In the genomic region with DNA sequence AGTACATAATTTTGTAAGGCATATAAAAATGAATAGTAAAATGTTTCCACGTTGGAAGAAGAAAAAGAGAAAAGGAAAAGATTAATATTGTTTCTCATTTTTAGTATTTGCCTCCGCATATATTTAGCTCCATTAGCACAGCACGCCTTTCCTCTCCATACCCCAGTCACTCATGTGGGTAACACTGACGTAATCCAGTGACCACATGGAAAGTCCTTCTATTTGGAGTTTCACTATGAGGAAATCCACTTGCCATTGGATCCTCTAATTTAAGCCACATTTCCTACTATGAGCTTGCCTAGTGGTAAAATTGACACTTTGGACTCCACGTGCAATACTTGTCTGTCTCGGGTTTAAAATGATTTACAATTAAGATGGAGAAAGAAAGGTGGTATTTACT, we compare ENCODE assay signal across 22 cellular contexts. TPM values are rescaled to one million over a fixed set of nuclear protein-coding genes. Genes with fewer than 3 reads are reported as not detected.
DNase-seq lines count a peak whose midpoint lies in the region; TF ChIP-seq lines count a peak whose summit lies in the region.
"Had no signal": no experiment of that assay in that cellular context is flagged by ENCODE, and none has a peak within 500 bp of the region (broad histone marks: within the 10 kb centered on the region; RNA-seq: fewer than 3 reads in every experiment).

No MANE protein-coding gene starts in this region.

- no peaks in the 10 kb centered on the region for H3K36me3 ChIP-seq in MG63
- H3K36me3 ChIP-seq: BLaER1 treated with 17β-estradiol and CSF1 and Interleukin-3, amounts not matched to agents 10 nM and 100 nM; SJSA1 had no signal

- H3K36me3 Mint-ChIP-seq in activated naive CD8-positive, alpha-beta T cell treated with anti-CD3 and anti-CD28 coated beads for 36 hours: no peaks in the 10 kb centered on the region
- H3K36me3 Mint-ChIP-seq: T-cell had no signal

- peak; percentile 4 for DNase-seq in stimulated activated CD4-positive, alpha-beta T cell treated with anti-CD3 and anti-CD28 coated beads, Interleukin-4, amount 100 ng/mL, for 24 hours
- no peak for DNase-seq in stimulated activated CD4-positive, alpha-beta T cell treated with anti-CD3 and anti-CD28 coated beads, Interleukin-4, amount 100 ng/mL, for 1 hour
- DNase-seq in NB4 (ENCODE audit: low read depth) (peak; percentile 18), head of caudate nucleus (no peak), T-helper 9 cell (no peak), MG63 (no peak)
- peak; percentile 1 for DNase-seq in activated naive CD8-positive, alpha-beta T cell treated with anti-CD3 and anti-CD28 coated beads for 36 hours
- DNase-seq: AML-193; CD4-positive, alpha-beta T cell; GOT3; HCEC 1CT; NCI-H1048; NCI-H1417; NCI-H1694; NCI-H2029 treated with DMSO at 0.1 percent for 48 hours; NCI-H526 treated with DMSO at 0.1 percent for 48 hours; T-cell had no signal

- peaks cover 2% of the 10 kb centered on the region for H3K4me1 Mint-ChIP-seq in activated naive CD8-positive, alpha-beta T cell treated with anti-CD3 and anti-CD28 coated beads for 36 hours
- H3K4me1 Mint-ChIP-seq: T-cell had no signal

- no peak overlapping the region for H3K4me3 Mint-ChIP-seq in activated naive CD8-positive, alpha-beta T cell treated with anti-CD3 and anti-CD28 coated beads for 36 hours
- H3K4me3 Mint-ChIP-seq: CD4-positive, alpha-beta T cell; T-cell had no signal

- TF ChIP-seq POLR2A in NB4 (IDR thresholded peaks at IDR 0.05; ENCODE audit: extremely low read depth, insufficient read length): no peak

- no peak for TF ChIP-seq CTCF in NB4 (IDR thresholded peaks at IDR 0.05; ENCODE audit: low read depth, low read length)

- no peaks in the 10 kb centered on the region for H3K9me3 Mint-ChIP-seq in activated naive CD8-positive, alpha-beta T cell treated with anti-CD3 and anti-CD28 coated beads for 36 hours
- H3K9me3 Mint-ChIP-seq: CD4-positive, alpha-beta T cell; T-cell had no signal

- no peaks in the 10 kb centered on the region for H3K27me3 ChIP-seq in MG63
- H3K27me3 ChIP-seq: BLaER1 treated with 17β-estradiol and CSF1 and Interleukin-3, amounts not matched to agents 10 nM and 100 nM; SJSA1 had no signal

- H3K4me3 ChIP-seq in NB4 (ENCODE audit: low read depth, low read length) (no peak overlapping the region), MG63 (no peak overlapping the region)
- H3K4me3 ChIP-seq: A549; BLaER1 treated with 17β-estradiol and CSF1 and Interleukin-3, amounts not matched to agents 10 nM and 100 nM; SJSA1 had no signal

- intact Hi-C loops in head of caudate nucleus (cut with DNase I): no loop called here

- H3K27ac Mint-ChIP-seq in activated naive CD8-positive, alpha-beta T cell treated with anti-CD3 and anti-CD28 coated beads for 36 hours: peak overlapping the region; percentile 9
- H3K27ac Mint-ChIP-seq: CD4-positive, alpha-beta T cell; T-cell had no signal

- H3K9me3 ChIP-seq in MG63: no peaks in the 10 kb centered on the region
- H3K9me3 ChIP-seq: A549; BLaER1 treated with 17β-estradiol and CSF1 and Interleukin-3, amounts not matched to agents 10 nM and 100 nM; SJSA1 had no signal

- no peaks in the 10 kb centered on the region for H3K27me3 Mint-ChIP-seq in activated naive CD8-positive, alpha-beta T cell treated with anti-CD3 and anti-CD28 coated beads for 36 hours

RNA-seq across cellular contexts. Expression of a gene that starts 5.7 kb away (rescaled TPM):
- total RNA-seq in activated naive CD8-positive, alpha-beta T cell treated with anti-CD3 and anti-CD28 coated beads for 36 hours: not detected
- not detected in 2 replicates for total RNA-seq in MG63 (2014; rRNA removed; shearing (Covaris generic); ENCODE audit: low replicate concordance)
- total RNA-seq: CD4-positive, alpha-beta T cell; HT-29; NCI-H460; SJSA1 had no signal

RNA-seq across cellular contexts. Expression of a gene that starts 32.3 kb away (rescaled TPM):
- total RNA-seq in activated naive CD8-positive, alpha-beta T cell treated with anti-CD3 and anti-CD28 coated beads for 36 hours: not detected
- total RNA-seq in MG63 (2014; rRNA removed; shearing (Covaris generic); ENCODE audit: low replicate concordance): not detected in 2 replicates
- total RNA-seq: CD4-positive, alpha-beta T cell; HT-29; NCI-H460; SJSA1; T-cell had no signal

Comparison
In these comparisons a context has a peak if more than half of its experiments do, and no peak if none do; other contexts are left out.
1. DNase-seq: peak in stimulated activated CD4-positive, alpha-beta T cell treated with anti-CD3 and anti-CD28 coated beads, Interleukin-4, amount 100 ng/mL, for 24 hours (single experiment), NB4 (single experiment) and activated naive CD8-positive, alpha-beta T cell treated with anti-CD3 and anti-CD28 coated beads for 36 hours (single experiment); none in stimulated activated CD4-positive, alpha-beta T cell treated with anti-CD3 and anti-CD28 coated beads, Interleukin-4, amount 100 ng/mL, for 1 hour (single experiment), head of caudate nucleus (0 of 42), T-helper 9 cell (single experiment) and MG63 (single experiment).